ENCODE assay signal across 31 cellular contexts in genomic region chr5:142856269-142856668, GRCh38.
"Had no signal": no experiment of that assay in that cellular context is flagged by ENCODE, and none has a peak within 500 bp of the region (broad histone marks: within the 10 kb centered on the region; RNA-seq: fewer than 3 reads in every experiment).

No MANE protein-coding gene starts in this region.

- H3K4me3 ChIP-seq: ascending aorta, breast epithelium had no signal

- H3K4me3 Mint-ChIP-seq: activated B cell treated with CpG ODN at 0.5 μM for 24 hours; activated CD4-positive, alpha-beta memory T cell treated with anti-CD3 and anti-CD28 coated beads, Interleukin-2, amount 10 ng/mL, durations not matched to agents 7 days and 5 days; activated naive CD4-positive, alpha-beta T cell treated with anti-CD3 and anti-CD28 coated beads, Interleukin-2, amount 50 U/mL, for 24 hours; activated naive CD8-positive, alpha-beta T cell treated with anti-CD3 and anti-CD28 coated beads, Interleukin-2, amount 10 ng/mL, durations not matched to agents 7 days and 5 days; activated T-cell treated with anti-CD3 and anti-CD28 coated beads, Interleukin-2, amount 50 U/mL, for 24 hours had no signal

- H3K36me3 ChIP-seq: ascending aorta, breast epithelium had no signal

- H3K27ac ChIP-seq: ascending aorta, RWPE1 had no signal

- DNase-seq: activated B cell treated with CpG ODN at 0.5 μM for 24 hours; activated CD4-positive, alpha-beta memory T cell treated with anti-CD3 and anti-CD28 coated beads, Interleukin-2, amount 10 ng/mL, durations not matched to agents 7 days and 5 days; activated CD4-positive, alpha-beta T cell treated with anti-CD3 and anti-CD28 coated beads for 4 hours; activated CD4-positive, CD25-positive, alpha-beta regulatory T cell treated with anti-CD3 and anti-CD28 coated beads, Interleukin-2, amount 50 U/mL, for 72 hours; activated gamma-delta T cell; activated naive CD4-positive, alpha-beta T cell treated with Interleukin-2 at 50 U/mL for 16 hours; activated naive CD8-positive, alpha-beta T cell treated with anti-CD3 and anti-CD28 coated beads, Interleukin-2, amount 10 ng/mL, durations not matched to agents 7 days and 5 days; activated T-cell treated with anti-CD3 and anti-CD28 coated beads, Interleukin-2, amount 50 U/mL, for 24 hours; amygdala; Karpas-422; KBM-7; NCI-H1105; NCI-H1417 treated with DMSO at 0.1 percent for 48 hours; NCI-H187 treated with DMSO at 0.1 percent for 48 hours; NCI-H2081; NCI-H2171 treated with DMSO at 0.1 percent for 48 hours; NCI-H2227 treated with DMSO at 0.1 percent for 48 hours; NCI-H446; NCI-H510A treated with DMSO at 0.1 percent for 48 hours; PC-3; SIG-M5; SW 1271; T-helper 1 cell; T-helper 2 cell; T-helper 9 cell had no signal

- ATAC-seq: PC-3, Right ventricle myocardium inferior had no signal

- H3K27ac Mint-ChIP-seq: activated B cell treated with CpG ODN at 0.5 μM for 24 hours; activated CD4-positive, alpha-beta memory T cell treated with anti-CD3 and anti-CD28 coated beads, Interleukin-2, amount 10 ng/mL, durations not matched to agents 7 days and 5 days; activated naive CD4-positive, alpha-beta T cell treated with anti-CD3 and anti-CD28 coated beads, Interleukin-2, amount 50 U/mL, for 24 hours; activated naive CD8-positive, alpha-beta T cell treated with anti-CD3 and anti-CD28 coated beads, Interleukin-2, amount 10 ng/mL, durations not matched to agents 7 days and 5 days; activated T-cell treated with anti-CD3 and anti-CD28 coated beads, Interleukin-2, amount 50 U/mL, for 24 hours; activated T-helper 2 cell treated with anti-CD3 and anti-CD28 coated beads, Interferon-gamma antibody, Interleukin-2, Interleukin-4, amounts not matched to agents 10 μg/mL and 5 μg/mL and 100 μg/mL, durations not matched to agents 14 hours and 24 hours and 36 hours had no signal

- H3K9me3 ChIP-seq: ascending aorta, breast epithelium had no signal

- H3K36me3 Mint-ChIP-seq: activated naive CD4-positive, alpha-beta T cell treated with anti-CD3 and anti-CD28 coated beads, Interleukin-2, amount 50 U/mL, for 24 hours had no signal

- H3K27me3 ChIP-seq: ascending aorta, breast epithelium had no signal

- H3K9me3 Mint-ChIP-seq: activated B cell treated with CpG ODN at 0.5 μM for 24 hours; activated CD4-positive, alpha-beta memory T cell treated with anti-CD3 and anti-CD28 coated beads, Interleukin-2, amount 10 ng/mL, durations not matched to agents 7 days and 5 days; activated naive CD4-positive, alpha-beta T cell treated with anti-CD3 and anti-CD28 coated beads, Interleukin-2, amount 50 U/mL, for 24 hours; activated naive CD8-positive, alpha-beta T cell treated with anti-CD3 and anti-CD28 coated beads, Interleukin-2, amount 10 ng/mL, durations not matched to agents 7 days and 5 days; activated T-cell treated with anti-CD3 and anti-CD28 coated beads, Interleukin-2, amount 50 U/mL, for 24 hours; activated T-helper 2 cell treated with anti-CD3 and anti-CD28 coated beads, Interferon-gamma antibody, Interleukin-2, Interleukin-4, amounts not matched to agents 10 μg/mL and 5 μg/mL and 100 μg/mL, durations not matched to agents 14 hours and 24 hours and 36 hours had no signal
